Comparison of ENCODE assay signal across 8 cellular contexts in genomic region chr15:64883097-64883581, GRCh38. TPM values are rescaled to one million over a fixed set of nuclear protein-coding genes. Genes with fewer than 3 reads are reported as not detected.
A peak's percentile ranks its signal among the peaks of the same experiment; 100 is the strongest.
DNase-seq lines count a peak whose midpoint lies in the region; TF ChIP-seq lines count a peak whose summit lies in the region.

No MANE protein-coding gene starts in this region.

- intact Hi-C loops in OCI-LY7 (cut with micrococcal nuclease; ENCODE audit: unreplicated experiment), result no loop called here

- H3K4me1 ChIP-seq in OCI-LY7 (ENCODE audit: insufficient read depth, low read length, poor library complexity, severe bottlenecking) (peaks cover 14% of the 10 kb centered on the region), smooth muscle cell (ENCODE audit: low read depth) (peaks cover 13% of the 10 kb centered on the region)

- CTCF ChIA-PET in OCI-LY7 (lab: Charles Lee; ENCODE audit: unreplicated experiment), result no interaction called here

- H3K36me3 ChIP-seq in OCI-LY7 (ENCODE audit: insufficient read depth, low read length), result no peaks in the 10 kb centered on the region
- no peaks in the 10 kb centered on the region for H3K36me3 ChIP-seq in smooth muscle cell (ENCODE audit: low read depth)

- peak; percentile 26 for DNase-seq in stimulated activated CD4-positive, alpha-beta T cell treated with anti-CD3 and anti-CD28 coated beads, Interleukin-15, amount 100 ng/mL, for 24 hours
- no peak for DNase-seq in stimulated activated CD4-positive, alpha-beta T cell treated with anti-CD3 and anti-CD28 coated beads, Interleukin-4, amount 100 ng/mL, for 4 hours
- DNase-seq in OCI-LY7 (ENCODE audit: low spot score), result no peak
- DNase-seq in epithelial cell of esophagus (ENCODE audit: low read depth), result peak; percentile 75
- no peak for DNase-seq in smooth muscle cell (lab: John Stamatoyannopoulos, UW; ENCODE audit: unreplicated experiment)
- DNase-seq in NCI-H1105 treated with DMSO at 0.1 percent for 48 hours (lab: John Stamatoyannopoulos, UW), result no peak
- no peak for DNase-seq in SW 1271 (lab: John Stamatoyannopoulos, UW)
- DNase-seq in LoVo (ENCODE audit: low spot score), result no peak

- H3K4me2 ChIP-seq in OCI-LY7 (ENCODE audit: low read length) (peak overlapping the region; percentile 3; the same call in 1 of the 2 replicates), smooth muscle cell (peak overlapping the region; percentile 65)

- no peaks in the 10 kb centered on the region for H3K27me3 ChIP-seq in smooth muscle cell (ENCODE audit: low read depth)

- WGBS in smooth muscle cell (ENCODE audit: low lambda C conversion rate), result 64% methylated on average over 5 of the region's 5 CpGs

- H3K4me3 ChIP-seq in OCI-LY7 (ENCODE audit: low read depth, low read length, poor library complexity, severe bottlenecking) (no peak overlapping the region), epithelial cell of esophagus (ENCODE audit: low read length) (no peak overlapping the region), smooth muscle cell (no peak overlapping the region)

- H3K79me2 ChIP-seq in OCI-LY7 (ENCODE audit: insufficient read depth, low read depth, low read length) (no peaks in the 10 kb centered on the region), smooth muscle cell (ENCODE audit: low read depth) (no peaks in the 10 kb centered on the region)

- H2AFZ ChIP-seq in OCI-LY7 (ENCODE audit: low read length) (peak overlapping the region; percentile 58), smooth muscle cell (ENCODE audit: low read depth) (no peak overlapping the region)

- H3K9me2 ChIP-seq in OCI-LY7 (ENCODE audit: insufficient read depth, low read length), result no peaks in the 10 kb centered on the region

- H3K9me3 ChIP-seq in OCI-LY7 (ENCODE audit: low read length) (no peaks in the 10 kb centered on the region), smooth muscle cell (replicated peaks; ENCODE audit: low read depth) (no peaks in the 10 kb centered on the region)

- H3F3A ChIP-seq in smooth muscle cell (ENCODE audit: low read depth), result peaks cover 5% of the 10 kb centered on the region

- no peak overlapping the region for H3K27ac ChIP-seq in OCI-LY7 (ENCODE audit: low read depth, low read length, poor library complexity, severe bottlenecking)
- peak overlapping the region; percentile 92 for H3K27ac ChIP-seq in smooth muscle cell (ENCODE audit: low read depth)

- POLR2A ChIA-PET in OCI-LY7 (lab: Charles Lee), result interaction anchor here (0.6 to 1.2 kb wide), 5 partner anchors 8 to 1575 kb away, joined by 3 to 4 read pairs (median 3); no protein-coding TSS in a partner anchor

- no TSS peak for BruUV-seq in OCI-LY7 (replicated peaks; lab: Mats Ljungman, UMichigan)

- H4K20me1 ChIP-seq in OCI-LY7 (ENCODE audit: insufficient read depth, low read length) (no peaks in the 10 kb centered on the region), smooth muscle cell (ENCODE audit: low read depth) (no peaks in the 10 kb centered on the region)

- TF ChIP-seq CTCF in OCI-LY7 (conservative IDR thresholded peaks at IDR 0.05; ENCODE audit: low read length), result no peak
- no peak for TF ChIP-seq CTCF in epithelial cell of esophagus (IDR thresholded peaks at IDR 0.05; ENCODE audit: insufficient read depth, low read depth, low read length, missing control alignments)
- no peak for TF ChIP-seq CTCF in smooth muscle cell (IDR thresholded peaks at IDR 0.05; ENCODE audit: borderline replicate concordance, insufficient read depth, poor library complexity, severe bottlenecking)

- peak overlapping the region; percentile 70 for H3K9ac ChIP-seq in smooth muscle cell (ENCODE audit: low read depth)

RNA-seq across cellular contexts. Expression of gene ANKDD1A, which starts 28.6 kb away (rescaled TPM):
- total RNA-seq in OCI-LY7 (2014; rRNA removed; shearing (Covaris generic)), result 0.88 and 2.1 TPM in 2 replicates
- total RNA-seq in OCI-LY7 (2022), result 3.1 and 5.1 TPM in 2 replicates
- total RNA-seq in smooth muscle cell, result 1.3 and 1.7 TPM in 2 replicates
- polyA plus RNA-seq in smooth muscle cell, result 2.8 and 5.6 TPM in 2 replicates

RNA-seq across cellular contexts. Expression of gene PLEKHO2, which starts 41.4 kb away (rescaled TPM):
- total RNA-seq in OCI-LY7 (2014; rRNA removed; shearing (Covaris generic)), result 10.1 and 12.0 TPM in 2 replicates
- total RNA-seq in OCI-LY7 (2022) (21.3 and 24.5 TPM in 2 replicates), smooth muscle cell (7.9 and 13.7 TPM in 2 replicates)
- 16.3 and 20.0 TPM in 2 replicates for polyA plus RNA-seq in smooth muscle cell

RNA-seq across cellular contexts. Expression of gene PIF1, which starts 57.7 kb away (rescaled TPM):
- 78.0 and 82.9 TPM in 2 replicates for total RNA-seq in OCI-LY7 (2014; rRNA removed; shearing (Covaris generic))
- total RNA-seq in OCI-LY7 (2022), result 112 and 126 TPM in 2 replicates
- 0.40 and 1.6 TPM in 2 replicates for total RNA-seq in smooth muscle cell
- polyA plus RNA-seq in smooth muscle cell, result 1.5 TPM in 2 replicates

Comparison
In these comparisons a context has a peak if more than half of its experiments do, and no peak if none do; other contexts are left out.
1. DNase-seq: peak in stimulated activated CD4-positive, alpha-beta T cell treated with anti-CD3 and anti-CD28 coated beads, Interleukin-15, amount 100 ng/mL, for 24 hours (single experiment) and epithelial cell of esophagus (single experiment); none in stimulated activated CD4-positive, alpha-beta T cell treated with anti-CD3 and anti-CD28 coated beads, Interleukin-4, amount 100 ng/mL, for 4 hours (0 of 2), OCI-LY7 (single experiment), smooth muscle cell (single experiment), NCI-H1105 treated with DMSO at 0.1 percent for 48 hours (single experiment), SW 1271 (0 of 2) and LoVo (single experiment).
2. RNA of gene PIF1, which starts 57.7 kb away (total RNA-seq): 78.0 to 126 TPM in OCI-LY7; 0.40 to 1.6 TPM in smooth muscle cell; every median in the first group is over 10 times any median in the second.